24 cellular contexts compared by ENCODE assay signal in genomic region chr3:96410006-96410730, GRCh38.
"Had no signal": no experiment of that assay in that cellular context is flagged by ENCODE, and none has a peak within 500 bp of the region (broad histone marks: within the 10 kb centered on the region; RNA-seq: fewer than 3 reads in every experiment).

No MANE protein-coding gene starts in this region.

- H3K27me3 ChIP-seq: dorsolateral prefrontal cortex, esophagus muscularis mucosa, gastroesophageal sphincter, heart left ventricle, hepatocyte, left lung had no signal

- ATAC-seq: foreskin keratinocyte, gastroesophageal sphincter, heart left ventricle, left lung, left ventricle myocardium superior, mucosa of descending colon had no signal

- H3K4me3 ChIP-seq: coronary artery, dorsolateral prefrontal cortex, esophagus muscularis mucosa, gastroesophageal sphincter, heart left ventricle, hepatocyte, left lung, lower lobe of right lung, mucosa of descending colon had no signal

- H3K4me3 Mint-ChIP-seq: immature natural killer cell, mesothelial cell of epicardium had no signal

- H3K27ac Mint-ChIP-seq: immature natural killer cell, mesothelial cell of epicardium had no signal

- H3K27ac ChIP-seq: coronary artery, dorsolateral prefrontal cortex, esophagus muscularis mucosa, foreskin keratinocyte, gastroesophageal sphincter, heart left ventricle, hepatocyte, left lung, lower lobe of right lung had no signal

- DNase-seq: dermis blood vessel endothelial cell; dorsolateral prefrontal cortex; effector CD4-positive, alpha-beta T cell; effector memory CD4-positive, alpha-beta T cell; foreskin keratinocyte; heart left ventricle; hypothalamus; immature natural killer cell; islet precursor cell; kidney; kidney glomerular epithelial cell; left lung; left ventricle myocardium superior; lower lobe of right lung; mesenchymal stem cell; mucosa of descending colon had no signal

- H3K4me1 ChIP-seq: esophagus muscularis mucosa, foreskin keratinocyte, gastroesophageal sphincter, heart left ventricle, left lung, lower lobe of right lung had no signal

- FAIRE-seq: colon, endothelial cell of umbilical vein, frontal cortex, kidney had no signal

- H3K4me1 Mint-ChIP-seq: immature natural killer cell, mesothelial cell of epicardium had no signal

- H3K36me3 ChIP-seq: esophagus muscularis mucosa, gastroesophageal sphincter, heart left ventricle, left lung, lower lobe of right lung had no signal

- H3K9me3 ChIP-seq: esophagus muscularis mucosa, gastroesophageal sphincter, lower lobe of right lung, mucosa of descending colon had no signal

- H3K36me3 Mint-ChIP-seq: immature natural killer cell, mesothelial cell of epicardium had no signal
